8 cellular contexts compared by ENCODE assay signal in genomic region chr17:72071330-72071729, GRCh38. TPM values are rescaled to one million over a fixed set of nuclear protein-coding genes. Genes with fewer than 3 reads are reported as not detected.
"Had no signal": no experiment of that assay in that cellular context is flagged by ENCODE, and none has a peak within 500 bp of the region (broad histone marks: within the 10 kb centered on the region; RNA-seq: fewer than 3 reads in every experiment).

No MANE protein-coding gene starts in this region.

- H3K4me3 ChIP-seq: GM23338 had no signal

- H2AFZ ChIP-seq: GM23338 had no signal

- ATAC-seq: GM23338 had no signal

- FAIRE-seq: H1, H54, HTR-8/SVneo had no signal

- DNase-seq: H9, HCEC 1CT, KBM-7 had no signal

- H3K4me2 ChIP-seq: GM23338 had no signal

RNA-seq across cellular contexts. Expression of gene SOX9, which starts 49.5 kb away (rescaled TPM):
- polyA plus RNA-seq: IgD-negative memory B cell had no signal
